In genomic region chr15:67862771-67863441, GRCh38 we compare ENCODE assay signal across 8 cellular contexts. TPM values are rescaled to one million over a fixed set of nuclear protein-coding genes. Genes with fewer than 3 reads are reported as not detected.
DNase-seq lines count a peak whose midpoint lies in the region; ATAC-seq and TF ChIP-seq lines count a peak whose summit lies in the region.

No MANE protein-coding gene starts in this region.

- peak; percentile 51 for ATAC-seq in GM19023 (IDR thresholded peaks at IDR 0.05; ENCODE audit: unreplicated experiment)
- peak; percentile 84 to 88 for ATAC-seq in stimulated activated naive B cell treated with anti-CD40 and anti-IgM and Interleukin-4, amounts not matched to agents 10 μg/mL and 1 μg/mL and 100 μg/mL, for 72 hours (replicated peaks)
- ATAC-seq in HG02973 (IDR thresholded peaks at IDR 0.05; ENCODE audit: unreplicated experiment), result no peak

- no peak for TF ChIP-seq CTCF in epithelial cell of esophagus (IDR thresholded peaks at IDR 0.05; ENCODE audit: insufficient read depth, low read depth, low read length, missing control alignments)
- no peak for TF ChIP-seq CTCF in endothelial cell (IDR thresholded peaks at IDR 0.05; ENCODE audit: unreplicated experiment)

- H3K9me3 Mint-ChIP-seq in IgD-negative memory B cell (no peaks in the 10 kb centered on the region), endothelial cell (ENCODE audit: unreplicated experiment) (no peaks in the 10 kb centered on the region)
- no peaks in the 10 kb centered on the region for H3K9me3 Mint-ChIP-seq in stimulated activated naive B cell treated with anti-CD40 and anti-IgM and Interleukin-4, amounts not matched to agents 10 μg/mL and 1 μg/mL and 100 μg/mL, for 72 hours

- H3K36me3 Mint-ChIP-seq in IgD-negative memory B cell (peaks cover 1% of the 10 kb centered on the region), endothelial cell (ENCODE audit: low read depth, unreplicated experiment) (no peaks in the 10 kb centered on the region)
- H3K36me3 Mint-ChIP-seq in stimulated activated naive B cell treated with anti-CD40 and anti-IgM and Interleukin-4, amounts not matched to agents 10 μg/mL and 1 μg/mL and 100 μg/mL, for 72 hours, result no peaks in the 10 kb centered on the region

- H3K27me3 Mint-ChIP-seq in IgD-negative memory B cell, result peaks cover 7% of the 10 kb centered on the region
- H3K27me3 Mint-ChIP-seq in stimulated activated naive B cell treated with anti-CD40 and anti-IgM and Interleukin-4, amounts not matched to agents 10 μg/mL and 1 μg/mL and 100 μg/mL, for 72 hours, result peaks cover 7 to 10% of the 10 kb centered on the region in 2 donors
- peaks cover 1% of the 10 kb centered on the region for H3K27me3 Mint-ChIP-seq in endothelial cell (ENCODE audit: unreplicated experiment)

- H3K4me3 Mint-ChIP-seq in IgD-negative memory B cell (peak overlapping the region; percentile 68 to 94 (median 83)), endothelial cell (ENCODE audit: unreplicated experiment) (no peak overlapping the region)
- H3K4me3 Mint-ChIP-seq in stimulated activated naive B cell treated with anti-CD40 and anti-IgM and Interleukin-4, amounts not matched to agents 10 μg/mL and 1 μg/mL and 100 μg/mL, for 72 hours, result peak overlapping the region; percentile 82 to 85

- H3K4me1 Mint-ChIP-seq in IgD-negative memory B cell (peaks cover 9 to 23% (median 19%) of the 10 kb centered on the region in 3 donors), endothelial cell (ENCODE audit: unreplicated experiment) (no peaks in the 10 kb centered on the region)
- peaks cover 30 to 49% of the 10 kb centered on the region in 2 donors for H3K4me1 Mint-ChIP-seq in stimulated activated naive B cell treated with anti-CD40 and anti-IgM and Interleukin-4, amounts not matched to agents 10 μg/mL and 1 μg/mL and 100 μg/mL, for 72 hours

- peak overlapping the region; percentile 41 to 78 (median 47) for H3K27ac Mint-ChIP-seq in IgD-negative memory B cell
- peak overlapping the region; percentile 99 for H3K27ac Mint-ChIP-seq in stimulated activated naive B cell treated with anti-CD40 and anti-IgM and Interleukin-4, amounts not matched to agents 10 μg/mL and 1 μg/mL and 100 μg/mL, for 72 hours
- no peak overlapping the region for H3K27ac Mint-ChIP-seq in endothelial cell (ENCODE audit: unreplicated experiment)

- H3K4me3 ChIP-seq in epithelial cell of esophagus (ENCODE audit: low read length), result peak overlapping the region; percentile 41

- DNase-seq in epithelial cell of esophagus (ENCODE audit: low read depth) (no peak), endothelial cell (ENCODE audit: low spot score) (no peak), NCI-H187 treated with DMSO at 0.1 percent for 48 hours (lab: John Stamatoyannopoulos, UW) (no peak), SK-N-DZ (ENCODE audit: low spot score) (no peak)
- peak; percentile 69 for DNase-seq in stimulated activated naive B cell treated with anti-CD40 and anti-IgM and Interleukin-4, amounts not matched to agents 10 μg/mL and 1 μg/mL and 100 μg/mL, for 72 hours

RNA-seq across cellular contexts. Expression of gene RNU6-1, which starts 23.1 kb away (rescaled TPM):
- not detected for polyA plus RNA-seq in IgD-negative memory B cell
- not detected for total RNA-seq in endothelial cell (ENCODE audit: unreplicated experiment)
- polyA plus RNA-seq in SK-N-DZ (2014; cell fraction: cytosol; rRNA removed), result not detected in 2 replicates
- polyA plus RNA-seq in SK-N-DZ (2014; cell fraction: nucleus; rRNA removed), result not detected in 2 replicates

RNA-seq across cellular contexts. Expression of gene SKOR1, which starts 37.6 kb away (rescaled TPM):
- not detected for polyA plus RNA-seq in IgD-negative memory B cell
- 0.21 TPM for total RNA-seq in endothelial cell (ENCODE audit: unreplicated experiment)
- polyA plus RNA-seq in SK-N-DZ (2014; cell fraction: cytosol; rRNA removed), result 0.16 and 0.45 TPM in 2 replicates
- 0.12 and 0.49 TPM in 2 replicates for polyA plus RNA-seq in SK-N-DZ (2014; cell fraction: nucleus; rRNA removed)
